In genomic region chr21:41425588-41425953, GRCh38 we compare ENCODE assay signal across 9 cellular contexts. TPM values are rescaled to one million over a fixed set of nuclear protein-coding genes. Genes with fewer than 3 reads are reported as not detected.
DNase-seq lines count a peak whose midpoint lies in the region; ATAC-seq lines count a peak whose summit lies in the region.
"Had no signal": no experiment of that assay in that cellular context is flagged by ENCODE, and none has a peak within 500 bp of the region (broad histone marks: within the 10 kb centered on the region; RNA-seq: fewer than 3 reads in every experiment).

No MANE protein-coding gene starts in this region.

- no peaks in the 10 kb centered on the region for H3K27me3 Mint-ChIP-seq in CD4-positive, CD25-positive, alpha-beta regulatory T cell
- no peaks in the 10 kb centered on the region for H3K27me3 Mint-ChIP-seq in effector memory CD8-positive, alpha-beta T cell

- no peaks in the 10 kb centered on the region for H3K27me3 ChIP-seq in CD4-positive, CD25-positive, alpha-beta regulatory T cell (ENCODE audit: control insufficient read depth, insufficient read depth, low read length)
- H3K27me3 ChIP-seq in Karpas-422 (ENCODE audit: low read length), result no peaks in the 10 kb centered on the region
- peaks cover 2 to 21% (median 20%) of the 10 kb centered on the region in 3 experiments for H3K27me3 ChIP-seq in neuronal stem cell (ENCODE audit: control insufficient read depth in 3 of 3, insufficient read depth in 3 of 3, low read depth in 1 of 3, low read length in 3 of 3)

- H2BK120ac ChIP-seq in neuronal stem cell (ENCODE audit: low read depth, low read length), result no peak overlapping the region

- H3K79me2 ChIP-seq in Karpas-422 (ENCODE audit: low read length), result peaks cover 8% of the 10 kb centered on the region; the same call in 1 of the 2 replicates

- no peak overlapping the region for H2BK5ac ChIP-seq in neuronal stem cell (ENCODE audit: low read length)

- peak overlapping the region; percentile 98 to 100 (median 98) for H3K27ac Mint-ChIP-seq in CD4-positive, CD25-positive, alpha-beta regulatory T cell
- H3K27ac Mint-ChIP-seq in effector memory CD8-positive, alpha-beta T cell, result peak overlapping the region; percentile 94 to 97

- peaks cover 1% of the 10 kb centered on the region for H3K79me1 ChIP-seq in neuronal stem cell (ENCODE audit: low read depth, low read length)

- no peak for DNase-seq in CD4-positive, CD25-positive, alpha-beta regulatory T cell
- DNase-seq in Karpas-422 (no peak), neuronal stem cell (ENCODE audit: low spot score) (no peak), NCI-H187 (lab: John Stamatoyannopoulos, UW) (no peak), H4 (ENCODE audit: low spot score) (no peak), KG1 (lab: John Stamatoyannopoulos, UW) (no peak), NCI-H187 treated with DMSO at 0.1 percent for 48 hours (lab: John Stamatoyannopoulos, UW) (no peak)
- no peak for DNase-seq in effector memory CD8-positive, alpha-beta T cell
- DNase-seq: NCI-H510A had no signal

- no peak overlapping the region for H4K8ac ChIP-seq in neuronal stem cell (ENCODE audit: low read depth, low read length)

- no peak overlapping the region for H3K14ac ChIP-seq in neuronal stem cell (ENCODE audit: low read length)

- H3K36me3 ChIP-seq in CD4-positive, CD25-positive, alpha-beta regulatory T cell (ENCODE audit: control insufficient read depth, insufficient read depth, low read length), result peaks cover 21% of the 10 kb centered on the region
- H3K36me3 ChIP-seq in Karpas-422 (ENCODE audit: insufficient read depth, low read length), result no peaks in the 10 kb centered on the region
- no peaks in the 10 kb centered on the region for H3K36me3 ChIP-seq in neuronal stem cell (replicated peaks in 1 of 2; ENCODE audit: control insufficient read depth in 2 of 2, insufficient read depth in 2 of 2, low read length in 2 of 2)

- H2AFZ ChIP-seq in Karpas-422 (ENCODE audit: low read length) (peak overlapping the region; percentile 97), neuronal stem cell (ENCODE audit: low read length) (no peak overlapping the region)

- peak overlapping the region; percentile 85 for H3K4me3 ChIP-seq in CD4-positive, CD25-positive, alpha-beta regulatory T cell (ENCODE audit: low read depth, low read length)
- H3K4me3 ChIP-seq in Karpas-422 (ENCODE audit: low read length), result peak overlapping the region; percentile 77
- H3K4me3 ChIP-seq in neuronal stem cell (ENCODE audit: low read length in 2 of 2), result no peak overlapping the region

- no peak overlapping the region for H2BK12ac ChIP-seq in neuronal stem cell (ENCODE audit: low read length)

- no CpG with 5 or more reads among the region's 7 CpGs for WGBS in neuronal stem cell (ENCODE audit: extremely low coverage in 2 of 2, insufficient read length in 2 of 2, insufficient replicate concordance in 1 of 2), 2 donors

- H2AK5ac ChIP-seq in neuronal stem cell (ENCODE audit: low read depth, low read length), result no peak overlapping the region

- H2BK15ac ChIP-seq in neuronal stem cell (ENCODE audit: low read length), result peak overlapping the region; percentile 52

- peaks cover 18 to 76% (median 49%) of the 10 kb centered on the region in 4 donors for H3K4me1 Mint-ChIP-seq in CD4-positive, CD25-positive, alpha-beta regulatory T cell
- peaks cover 25 to 38% of the 10 kb centered on the region in 2 donors for H3K4me1 Mint-ChIP-seq in effector memory CD8-positive, alpha-beta T cell (ENCODE audit: low read depth in 2 of 2)

- peak overlapping the region; percentile 79 for H3K27ac ChIP-seq in CD4-positive, CD25-positive, alpha-beta regulatory T cell (ENCODE audit: insufficient read depth, low read length, poor library complexity, severe bottlenecking)
- H3K27ac ChIP-seq in Karpas-422 (ENCODE audit: low read length) (peak overlapping the region; percentile 35), neuronal stem cell (replicated peaks; ENCODE audit: low read length) (no peak overlapping the region)

- H3K4me1 ChIP-seq in CD4-positive, CD25-positive, alpha-beta regulatory T cell (ENCODE audit: control insufficient read depth, insufficient read depth, low read length, poor library complexity, severe bottlenecking), result peaks cover 26% of the 10 kb centered on the region
- H3K4me1 ChIP-seq in Karpas-422 (ENCODE audit: low read length), result peaks cover 25% of the 10 kb centered on the region
- peaks cover 0 to 6% of the 10 kb centered on the region in 2 donors for H3K4me1 ChIP-seq in neuronal stem cell (ENCODE audit: control insufficient read depth in 2 of 2, insufficient read depth in 1 of 2, low read depth in 1 of 2, low read length in 2 of 2)

- no peak overlapping the region for H3K4ac ChIP-seq in neuronal stem cell (ENCODE audit: low read length)

- no peak overlapping the region for H4K91ac ChIP-seq in neuronal stem cell (ENCODE audit: low read depth, low read length, poor library complexity)

- no peaks in the 10 kb centered on the region for H4K20me1 ChIP-seq in Karpas-422 (ENCODE audit: insufficient read depth, low read depth, low read length)

- H3K9me3 Mint-ChIP-seq in CD4-positive, CD25-positive, alpha-beta regulatory T cell, result no peaks in the 10 kb centered on the region
- H3K9me3 Mint-ChIP-seq in effector memory CD8-positive, alpha-beta T cell, result no peaks in the 10 kb centered on the region

- no peaks in the 10 kb centered on the region for H3K9me3 ChIP-seq in CD4-positive, CD25-positive, alpha-beta regulatory T cell (ENCODE audit: control insufficient read depth in 2 of 2, low read length in 2 of 2)
- H3K9me3 ChIP-seq in Karpas-422 (ENCODE audit: low read length) (no peaks in the 10 kb centered on the region), neuronal stem cell (replicated peaks in 1 of 2; ENCODE audit: control insufficient read depth in 2 of 2, insufficient read depth in 1 of 2, low read depth in 1 of 2, low read length in 2 of 2) (peaks cover 0 to 2% of the 10 kb centered on the region in 2 donors)

- H3K4me2 ChIP-seq in Karpas-422 (ENCODE audit: low read depth, low read length, poor library complexity, severe bottlenecking) (peak overlapping the region; percentile 97), neuronal stem cell (ENCODE audit: insufficient read depth, low read length, poor library complexity, severe bottlenecking) (no peak overlapping the region)

- peaks cover 15% of the 10 kb centered on the region for H3K36me3 Mint-ChIP-seq in CD4-positive, CD25-positive, alpha-beta regulatory T cell
- H3K36me3 Mint-ChIP-seq in effector memory CD8-positive, alpha-beta T cell (ENCODE audit: insufficient read depth), result peaks cover 16% of the 10 kb centered on the region

- peak overlapping the region; percentile 97 to 99 (median 98) for H3K4me3 Mint-ChIP-seq in CD4-positive, CD25-positive, alpha-beta regulatory T cell
- peak overlapping the region; percentile 95 to 97 for H3K4me3 Mint-ChIP-seq in effector memory CD8-positive, alpha-beta T cell

- peak overlapping the region; percentile 74 for H3K18ac ChIP-seq in neuronal stem cell (ENCODE audit: low read length)

- no peak overlapping the region for H3K23ac ChIP-seq in neuronal stem cell (ENCODE audit: low read depth, low read length, poor library complexity)

- ATAC-seq in CD4-positive, CD25-positive, alpha-beta regulatory T cell (ENCODE audit: low read depth in 2 of 2), result no peak
- ATAC-seq in effector memory CD8-positive, alpha-beta T cell (replicated peaks), result no peak

- H3K9ac ChIP-seq in Karpas-422 (ENCODE audit: low read length) (peak overlapping the region; percentile 86), neuronal stem cell (ENCODE audit: low read depth, low read length, poor library complexity) (no peak overlapping the region)

- no peaks in the 10 kb centered on the region for H3K9me2 ChIP-seq in Karpas-422 (replicated peaks; ENCODE audit: insufficient read depth, low read length)

RNA-seq across cellular contexts. Expression of gene MX1, which starts 0.5 kb away (rescaled TPM):
- 111 TPM for total RNA-seq in CD4-positive, CD25-positive, alpha-beta regulatory T cell
- polyA plus RNA-seq in CD4-positive, CD25-positive, alpha-beta regulatory T cell, result 100 to 1,000 TPM in 1 of 4 donors, 10 to 100 TPM in 3; 82.5 to 137 (median 89.4) TPM
- total RNA-seq in Karpas-422 (2014; rRNA removed; shearing (Covaris generic); ENCODE audit: low replicate concordance), result 90.0 and 108 TPM in 2 replicates
- polyA plus RNA-seq in neuronal stem cell (2013, experiment 1 of 2), result 0.91 TPM
- 0.75 TPM for polyA plus RNA-seq in neuronal stem cell (2013, experiment 2 of 2)
- total RNA-seq in H4 (2014; rRNA removed; shearing (Covaris generic)), result 38.8 and 39.6 TPM in 2 replicates

Comparison
In these comparisons a context has a peak if more than half of its experiments do, and no peak if none do; other contexts are left out.
1. H3K4me3 ChIP-seq: peak in CD4-positive, CD25-positive, alpha-beta regulatory T cell (single experiment) and Karpas-422 (single experiment); none in neuronal stem cell (0 of 2).